1 cellular context compared by ENCODE assay signal in genomic region chr22:46010951-46011626, GRCh38.
TF ChIP-seq lines count a peak whose summit lies in the region.

No MANE protein-coding gene starts in this region.

TF ChIP-seq in HepG2, 621 proteins besides CTCF, POLR2A, EP300 and RAD21 (continued from another document and continues in another):
- TF ChIP-seq BRD4 (CRISPR knock-in tag; IDR thresholded peaks at IDR 0.05) (no peak), SOX13 (IDR thresholded peaks at IDR 0.05) (no peak), SOX13 (CRISPR knock-in tag; conservative IDR thresholded peaks at IDR 0.05 in 1 of 2, IDR thresholded peaks at IDR 0.05 in 1 of 2) (no peak), AGO1 (IDR thresholded peaks at IDR 0.05; ENCODE audit: low read depth, low read length, poor library complexity, severe bottlenecking) (peak; percentile 71), ATF1 (CRISPR knock-in tag; IDR thresholded peaks at IDR 0.05) (no peak), FOXP1 (IDR thresholded peaks at IDR 0.05) (no peak), FOXP1 (CRISPR knock-in tag; IDR thresholded peaks at IDR 0.05) (no peak), ZNF460 (CRISPR knock-in tag; IDR thresholded peaks at IDR 0.05; ENCODE audit: borderline replicate concordance) (no peak), ZNF17 (CRISPR knock-in tag; IDR thresholded peaks at IDR 0.05) (no peak), POLR2AphosphoS2 (IDR thresholded peaks at IDR 0.05; ENCODE audit: low read depth, low read length) (no peak), ZSCAN31 (CRISPR knock-in tag; IDR thresholded peaks at IDR 0.05; ENCODE audit: low read depth) (no peak), TEAD2 (CRISPR knock-in tag; IDR thresholded peaks at IDR 0.05) (no peak), PAF1 (CRISPR knock-in tag; IDR thresholded peaks at IDR 0.05) (no peak), CEBPG (CRISPR knock-in tag; IDR thresholded peaks at IDR 0.05) (no peak), CHD2 (IDR thresholded peaks at IDR 0.05; ENCODE audit: low read depth, low read length) (no peak), PPARG (CRISPR knock-in tag; conservative IDR thresholded peaks at IDR 0.05) (no peak), ZNF720 (CRISPR knock-in tag; IDR thresholded peaks at IDR 0.05) (no peak), NR3C1 (CRISPR knock-in tag; IDR thresholded peaks at IDR 0.05) (no peak), FOSL1 (CRISPR knock-in tag; IDR thresholded peaks at IDR 0.05; ENCODE audit: borderline replicate concordance) (no peak), HCFC1 (IDR thresholded peaks at IDR 0.05; ENCODE audit: low read depth, low read length) (no peak), STAG1 (CRISPR knock-in tag; IDR thresholded peaks at IDR 0.05) (no peak), ZNF550 (CRISPR knock-in tag; IDR thresholded peaks at IDR 0.05; ENCODE audit: borderline replicate concordance) (no peak), TOPORS (CRISPR knock-in tag; IDR thresholded peaks at IDR 0.05) (no peak), ZSCAN9 (CRISPR knock-in tag; IDR thresholded peaks at IDR 0.05; ENCODE audit: borderline replicate concordance) (no peak), EEA1 (CRISPR knock-in tag; IDR thresholded peaks at IDR 0.05; ENCODE audit: borderline replicate concordance) (no peak), ZNF674 (CRISPR knock-in tag; IDR thresholded peaks at IDR 0.05; ENCODE audit: low read depth) (no peak), GABPA (IDR thresholded peaks at IDR 0.05; ENCODE audit: low read depth, low read length) (no peak), GABPA (CRISPR knock-in tag; IDR thresholded peaks at IDR 0.05; ENCODE audit: low read depth) (no peak), ZNF83 (CRISPR knock-in tag; IDR thresholded peaks at IDR 0.05; ENCODE audit: borderline replicate concordance) (no peak), NFYC (CRISPR knock-in tag; IDR thresholded peaks at IDR 0.05) (no peak), SRF (IDR thresholded peaks at IDR 0.05; ENCODE audit: low read depth, low read length) (no peak), HNF4G (IDR thresholded peaks at IDR 0.05; ENCODE audit: borderline replicate concordance, low read depth, low read length) (no peak), HNF4G (CRISPR knock-in tag; IDR thresholded peaks at IDR 0.05; ENCODE audit: borderline replicate concordance, low read depth) (no peak), ZNF337 (CRISPR knock-in tag; IDR thresholded peaks at IDR 0.05; ENCODE audit: borderline replicate concordance, low read depth) (no peak), SMAD1 (CRISPR knock-in tag; IDR thresholded peaks at IDR 0.05; ENCODE audit: borderline replicate concordance, low read depth) (no peak), FOXA1 (IDR thresholded peaks at IDR 0.05) (no peak), FOXA1 (CRISPR knock-in tag; IDR thresholded peaks at IDR 0.05) (peak; percentile 75), ZNF280D (CRISPR knock-in tag; IDR thresholded peaks at IDR 0.05) (no peak), MBNL3 (CRISPR knock-in tag; conservative IDR thresholded peaks at IDR 0.05) (no peak)
- TF ChIP-seq, protein P1, sequence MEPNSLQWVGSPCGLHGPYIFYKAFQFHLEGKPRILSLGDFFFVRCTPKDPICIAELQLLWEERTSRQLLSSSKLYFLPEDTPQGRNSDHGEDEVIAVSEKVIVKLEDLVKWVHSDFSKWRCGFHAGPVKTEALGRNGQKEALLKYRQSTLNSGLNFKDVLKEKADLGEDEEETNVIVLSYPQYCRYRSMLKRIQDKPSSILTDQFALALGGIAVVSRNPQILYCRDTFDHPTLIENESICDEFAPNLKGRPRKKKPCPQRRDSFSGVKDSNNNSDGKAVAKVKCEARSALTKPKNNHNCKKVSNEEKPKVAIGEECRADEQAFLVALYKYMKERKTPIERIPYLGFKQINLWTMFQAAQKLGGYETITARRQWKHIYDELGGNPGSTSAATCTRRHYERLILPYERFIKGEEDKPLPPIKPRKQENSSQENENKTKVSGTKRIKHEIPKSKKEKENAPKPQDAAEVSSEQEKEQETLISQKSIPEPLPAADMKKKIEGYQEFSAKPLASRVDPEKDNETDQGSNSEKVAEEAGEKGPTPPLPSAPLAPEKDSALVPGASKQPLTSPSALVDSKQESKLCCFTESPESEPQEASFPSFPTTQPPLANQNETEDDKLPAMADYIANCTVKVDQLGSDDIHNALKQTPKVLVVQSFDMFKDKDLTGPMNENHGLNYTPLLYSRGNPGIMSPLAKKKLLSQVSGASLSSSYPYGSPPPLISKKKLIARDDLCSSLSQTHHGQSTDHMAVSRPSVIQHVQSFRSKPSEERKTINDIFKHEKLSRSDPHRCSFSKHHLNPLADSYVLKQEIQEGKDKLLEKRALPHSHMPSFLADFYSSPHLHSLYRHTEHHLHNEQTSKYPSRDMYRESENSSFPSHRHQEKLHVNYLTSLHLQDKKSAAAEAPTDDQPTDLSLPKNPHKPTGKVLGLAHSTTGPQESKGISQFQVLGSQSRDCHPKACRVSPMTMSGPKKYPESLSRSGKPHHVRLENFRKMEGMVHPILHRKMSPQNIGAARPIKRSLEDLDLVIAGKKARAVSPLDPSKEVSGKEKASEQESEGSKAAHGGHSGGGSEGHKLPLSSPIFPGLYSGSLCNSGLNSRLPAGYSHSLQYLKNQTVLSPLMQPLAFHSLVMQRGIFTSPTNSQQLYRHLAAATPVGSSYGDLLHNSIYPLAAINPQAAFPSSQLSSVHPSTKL (CRISPR knock-in tag; IDR thresholded peaks at IDR 0.05): no peak
- TF ChIP-seq, protein P2, sequence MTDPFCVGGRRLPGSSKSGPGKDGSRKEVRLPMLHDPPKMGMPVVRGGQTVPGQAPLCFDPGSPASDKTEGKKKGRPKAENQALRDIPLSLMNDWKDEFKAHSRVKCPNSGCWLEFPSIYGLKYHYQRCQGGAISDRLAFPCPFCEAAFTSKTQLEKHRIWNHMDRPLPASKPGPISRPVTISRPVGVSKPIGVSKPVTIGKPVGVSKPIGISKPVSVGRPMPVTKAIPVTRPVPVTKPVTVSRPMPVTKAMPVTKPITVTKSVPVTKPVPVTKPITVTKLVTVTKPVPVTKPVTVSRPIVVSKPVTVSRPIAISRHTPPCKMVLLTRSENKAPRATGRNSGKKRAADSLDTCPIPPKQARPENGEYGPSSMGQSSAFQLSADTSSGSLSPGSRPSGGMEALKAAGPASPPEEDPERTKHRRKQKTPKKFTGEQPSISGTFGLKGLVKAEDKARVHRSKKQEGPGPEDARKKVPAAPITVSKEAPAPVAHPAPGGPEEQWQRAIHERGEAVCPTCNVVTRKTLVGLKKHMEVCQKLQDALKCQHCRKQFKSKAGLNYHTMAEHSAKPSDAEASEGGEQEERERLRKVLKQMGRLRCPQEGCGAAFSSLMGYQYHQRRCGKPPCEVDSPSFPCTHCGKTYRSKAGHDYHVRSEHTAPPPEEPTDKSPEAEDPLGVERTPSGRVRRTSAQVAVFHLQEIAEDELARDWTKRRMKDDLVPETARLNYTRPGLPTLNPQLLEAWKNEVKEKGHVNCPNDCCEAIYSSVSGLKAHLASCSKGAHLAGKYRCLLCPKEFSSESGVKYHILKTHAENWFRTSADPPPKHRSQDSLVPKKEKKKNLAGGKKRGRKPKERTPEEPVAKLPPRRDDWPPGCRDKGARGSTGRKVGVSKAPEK (CRISPR knock-in tag; IDR thresholded peaks at IDR 0.05; ENCODE audit: borderline replicate concordance): no peak
- TF ChIP-seq, protein P3, sequence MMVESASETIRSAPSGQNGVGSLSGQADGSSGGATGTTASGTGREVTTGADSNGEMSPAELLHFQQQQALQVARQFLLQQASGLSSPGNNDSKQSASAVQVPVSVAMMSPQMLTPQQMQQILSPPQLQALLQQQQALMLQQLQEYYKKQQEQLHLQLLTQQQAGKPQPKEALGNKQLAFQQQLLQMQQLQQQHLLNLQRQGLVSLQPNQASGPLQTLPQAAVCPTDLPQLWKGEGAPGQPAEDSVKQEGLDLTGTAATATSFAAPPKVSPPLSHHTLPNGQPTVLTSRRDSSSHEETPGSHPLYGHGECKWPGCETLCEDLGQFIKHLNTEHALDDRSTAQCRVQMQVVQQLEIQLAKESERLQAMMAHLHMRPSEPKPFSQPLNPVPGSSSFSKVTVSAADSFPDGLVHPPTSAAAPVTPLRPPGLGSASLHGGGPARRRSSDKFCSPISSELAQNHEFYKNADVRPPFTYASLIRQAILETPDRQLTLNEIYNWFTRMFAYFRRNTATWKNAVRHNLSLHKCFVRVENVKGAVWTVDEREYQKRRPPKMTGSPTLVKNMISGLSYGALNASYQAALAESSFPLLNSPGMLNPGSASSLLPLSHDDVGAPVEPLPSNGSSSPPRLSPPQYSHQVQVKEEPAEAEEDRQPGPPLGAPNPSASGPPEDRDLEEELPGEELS (CRISPR knock-in tag; IDR thresholded peaks at IDR 0.05): no peak
- TF ChIP-seq, protein P4, sequence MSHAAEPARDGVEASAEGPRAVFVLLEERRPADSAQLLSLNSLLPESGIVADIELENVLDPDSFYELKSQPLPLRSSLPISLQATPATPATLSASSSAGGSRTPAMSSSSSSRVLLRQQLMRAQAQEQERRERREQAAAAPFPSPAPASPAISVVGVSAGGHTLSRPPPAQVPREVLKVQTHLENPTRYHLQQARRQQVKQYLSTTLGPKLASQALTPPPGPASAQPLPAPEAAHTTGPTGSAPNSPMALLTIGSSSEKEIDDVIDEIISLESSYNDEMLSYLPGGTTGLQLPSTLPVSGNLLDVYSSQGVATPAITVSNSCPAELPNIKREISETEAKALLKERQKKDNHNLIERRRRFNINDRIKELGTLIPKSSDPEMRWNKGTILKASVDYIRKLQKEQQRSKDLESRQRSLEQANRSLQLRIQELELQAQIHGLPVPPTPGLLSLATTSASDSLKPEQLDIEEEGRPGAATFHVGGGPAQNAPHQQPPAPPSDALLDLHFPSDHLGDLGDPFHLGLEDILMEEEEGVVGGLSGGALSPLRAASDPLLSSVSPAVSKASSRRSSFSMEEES (CRISPR knock-in tag; IDR thresholded peaks at IDR 0.05): no peak
- TF ChIP-seq, protein P5, sequence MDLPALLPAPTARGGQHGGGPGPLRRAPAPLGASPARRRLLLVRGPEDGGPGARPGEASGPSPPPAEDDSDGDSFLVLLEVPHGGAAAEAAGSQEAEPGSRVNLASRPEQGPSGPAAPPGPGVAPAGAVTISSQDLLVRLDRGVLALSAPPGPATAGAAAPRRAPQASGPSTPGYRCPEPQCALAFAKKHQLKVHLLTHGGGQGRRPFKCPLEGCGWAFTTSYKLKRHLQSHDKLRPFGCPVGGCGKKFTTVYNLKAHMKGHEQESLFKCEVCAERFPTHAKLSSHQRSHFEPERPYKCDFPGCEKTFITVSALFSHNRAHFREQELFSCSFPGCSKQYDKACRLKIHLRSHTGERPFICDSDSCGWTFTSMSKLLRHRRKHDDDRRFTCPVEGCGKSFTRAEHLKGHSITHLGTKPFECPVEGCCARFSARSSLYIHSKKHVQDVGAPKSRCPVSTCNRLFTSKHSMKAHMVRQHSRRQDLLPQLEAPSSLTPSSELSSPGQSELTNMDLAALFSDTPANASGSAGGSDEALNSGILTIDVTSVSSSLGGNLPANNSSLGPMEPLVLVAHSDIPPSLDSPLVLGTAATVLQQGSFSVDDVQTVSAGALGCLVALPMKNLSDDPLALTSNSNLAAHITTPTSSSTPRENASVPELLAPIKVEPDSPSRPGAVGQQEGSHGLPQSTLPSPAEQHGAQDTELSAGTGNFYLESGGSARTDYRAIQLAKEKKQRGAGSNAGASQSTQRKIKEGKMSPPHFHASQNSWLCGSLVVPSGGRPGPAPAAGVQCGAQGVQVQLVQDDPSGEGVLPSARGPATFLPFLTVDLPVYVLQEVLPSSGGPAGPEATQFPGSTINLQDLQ (CRISPR knock-in tag; IDR thresholded peaks at IDR 0.05): no peak
- TF ChIP-seq, protein P6, sequence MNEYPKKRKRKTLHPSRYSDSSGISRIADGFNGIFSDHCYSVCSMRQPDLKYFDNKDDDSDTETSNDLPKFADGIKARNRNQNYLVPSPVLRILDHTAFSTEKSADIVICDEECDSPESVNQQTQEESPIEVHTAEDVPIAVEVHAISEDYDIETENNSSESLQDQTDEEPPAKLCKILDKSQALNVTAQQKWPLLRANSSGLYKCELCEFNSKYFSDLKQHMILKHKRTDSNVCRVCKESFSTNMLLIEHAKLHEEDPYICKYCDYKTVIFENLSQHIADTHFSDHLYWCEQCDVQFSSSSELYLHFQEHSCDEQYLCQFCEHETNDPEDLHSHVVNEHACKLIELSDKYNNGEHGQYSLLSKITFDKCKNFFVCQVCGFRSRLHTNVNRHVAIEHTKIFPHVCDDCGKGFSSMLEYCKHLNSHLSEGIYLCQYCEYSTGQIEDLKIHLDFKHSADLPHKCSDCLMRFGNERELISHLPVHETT (CRISPR knock-in tag; conservative IDR thresholded peaks at IDR 0.05): no peak
- TF ChIP-seq, protein P7, sequence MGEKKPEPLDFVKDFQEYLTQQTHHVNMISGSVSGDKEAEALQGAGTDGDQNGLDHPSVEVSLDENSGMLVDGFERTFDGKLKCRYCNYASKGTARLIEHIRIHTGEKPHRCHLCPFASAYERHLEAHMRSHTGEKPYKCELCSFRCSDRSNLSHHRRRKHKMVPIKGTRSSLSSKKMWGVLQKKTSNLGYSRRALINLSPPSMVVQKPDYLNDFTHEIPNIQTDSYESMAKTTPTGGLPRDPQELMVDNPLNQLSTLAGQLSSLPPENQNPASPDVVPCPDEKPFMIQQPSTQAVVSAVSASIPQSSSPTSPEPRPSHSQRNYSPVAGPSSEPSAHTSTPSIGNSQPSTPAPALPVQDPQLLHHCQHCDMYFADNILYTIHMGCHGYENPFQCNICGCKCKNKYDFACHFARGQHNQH (CRISPR knock-in tag; IDR thresholded peaks at IDR 0.05): no peak
